In the genomic region with DNA sequence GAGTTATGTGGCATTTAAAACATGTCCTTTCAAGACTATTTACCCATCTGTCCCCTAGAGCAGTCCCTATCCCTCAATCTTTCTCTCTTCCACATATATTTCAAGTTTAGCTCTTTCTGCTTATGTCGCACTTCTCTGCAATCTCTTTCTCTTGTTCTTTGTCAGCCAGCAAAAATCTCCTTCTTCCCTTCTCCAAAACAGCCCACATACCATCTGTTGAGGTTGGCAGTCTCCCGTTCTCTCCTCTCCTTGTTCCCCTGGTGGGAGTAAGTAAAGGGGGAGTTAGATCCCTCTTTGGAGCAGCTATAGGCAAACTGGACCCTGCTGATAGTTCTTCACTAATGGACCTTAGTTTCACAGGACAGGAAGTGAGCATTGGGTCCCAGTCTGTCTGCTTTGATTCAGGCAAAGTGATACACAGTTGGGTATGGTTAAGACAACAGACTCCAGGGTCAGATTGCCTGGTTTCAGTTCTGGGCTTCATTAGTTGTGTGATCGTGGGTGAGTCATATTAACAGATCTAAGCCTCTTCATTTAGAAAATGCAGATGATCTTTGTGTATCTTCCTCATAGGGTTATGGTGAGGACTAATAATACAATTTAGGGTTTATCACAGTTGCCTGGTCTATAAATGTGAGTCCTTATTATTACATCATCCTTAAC, we compare ENCODE assay signal across 20 cellular contexts. TPM values are rescaled to one million over a fixed set of nuclear protein-coding genes. Genes with fewer than 3 reads are reported as not detected.
"Had no signal": no experiment of that assay in that cellular context is flagged by ENCODE, and none has a peak within 500 bp of the region (broad histone marks: within the 10 kb centered on the region; RNA-seq: fewer than 3 reads in every experiment).

No MANE protein-coding gene starts in this region.

- H3K4me3 ChIP-seq: esophagus muscularis mucosa, left ventricle myocardium inferior, lower lobe of right lung, neural progenitor cell, pancreas, smooth muscle cell, upper lobe of left lung, uterus had no signal

- H3K4me2 ChIP-seq: neural progenitor cell, smooth muscle cell had no signal

- H3K27me3 ChIP-seq: esophagus muscularis mucosa, foreskin keratinocyte, pancreas, upper lobe of left lung, uterus had no signal

- DNase-seq: effector memory CD8-positive, alpha-beta T cell; foreskin keratinocyte; immature natural killer cell; kidney; left cardiac atrium; left ventricle myocardium inferior; lower lobe of right lung; midbrain; nucleus accumbens; pancreas; right cardiac atrium; stimulated activated CD4-positive, alpha-beta T cell treated with anti-CD3 and anti-CD28 coated beads, Interleukin-2, amount 100 ng/mL, for 48 hours; stimulated activated naive CD4-positive, alpha-beta T cell treated with Interleukin-2 at 50 U/mL for 16 hours; upper lobe of left lung; uterus had no signal

- H2AFZ ChIP-seq: neural progenitor cell had no signal

- ATAC-seq: effector memory CD8-positive, alpha-beta T cell; foreskin keratinocyte; lower lobe of right lung; natural killer cell treated with Interleukin-12 subunit alpha and Interleukin-12 subunit beta and Interleukin-15 and Interleukin-18, amount 100 ng/mL, for 72 hours; pancreas; right cardiac atrium had no signal

- H3K4me1 ChIP-seq: left ventricle myocardium inferior, lower lobe of right lung, neural progenitor cell, pancreas, upper lobe of left lung, uterus had no signal

- H3K9ac ChIP-seq: neural progenitor cell had no signal

- H3K36me3 ChIP-seq: esophagus muscularis mucosa, left ventricle myocardium inferior, lower lobe of right lung, neural progenitor cell, pancreas, upper lobe of left lung, uterus had no signal

- H3K9me3 ChIP-seq: esophagus muscularis mucosa, left ventricle myocardium inferior, lower lobe of right lung, pancreas, upper lobe of left lung, uterus had no signal

- H3K27ac ChIP-seq: epithelial cell of prostate, esophagus muscularis mucosa, foreskin keratinocyte, left ventricle myocardium inferior, lower lobe of right lung, neural progenitor cell, pancreas, upper lobe of left lung, uterus had no signal

RNA-seq across cellular contexts. Expression of gene BRINP2, which starts 19.7 kb away (rescaled TPM):
- total RNA-seq: kidney; lower lobe of right lung; natural killer cell treated with Interleukin-12 subunit alpha and Interleukin-12 subunit beta and Interleukin-15 and Interleukin-18, amount 100 ng/mL, for 72 hours; smooth muscle cell had no signal
- polyA plus RNA-seq: immature natural killer cell, smooth muscle cell had no signal

RNA-seq across cellular contexts. Expression of gene ASTN1, which starts 25.9 kb away (rescaled TPM):
- total RNA-seq: natural killer cell treated with Interleukin-12 subunit alpha and Interleukin-12 subunit beta and Interleukin-15 and Interleukin-18, amount 100 ng/mL, for 72 hours had no signal
- polyA plus RNA-seq: foreskin keratinocyte, immature natural killer cell, smooth muscle cell had no signal
